ENCODE assay signal across 21 cellular contexts in genomic region chr15:29593086-29593485, GRCh38.
DNase-seq lines count a peak whose midpoint lies in the region; ATAC-seq and TF ChIP-seq lines count a peak whose summit lies in the region.
"Had no signal": no experiment of that assay in that cellular context is flagged by ENCODE, and none has a peak within 500 bp of the region (broad histone marks: within the 10 kb centered on the region; RNA-seq: fewer than 3 reads in every experiment).

No MANE protein-coding gene starts in this region.

- H3K4me3 ChIP-seq in mucosa of descending colon, result no peak overlapping the region
- H3K4me3 ChIP-seq: A549; BLaER1 treated with 17β-estradiol and CSF1 and Interleukin-3, amounts not matched to agents 10 nM and 100 nM; GM12878 had no signal

- no peaks in the 10 kb centered on the region for H3K4me1 Mint-ChIP-seq in stimulated activated naive CD8-positive, alpha-beta T cell treated with anti-CD3 and anti-CD28 coated beads, Interleukin-15, amount 100 ng/mL, for 72 hours

- H3K27ac Mint-ChIP-seq in stimulated activated naive CD8-positive, alpha-beta T cell treated with anti-CD3 and anti-CD28 coated beads, Interleukin-15, amount 100 ng/mL, for 72 hours, result no peak overlapping the region
- H3K27ac Mint-ChIP-seq: B cell; CD4-positive, alpha-beta T cell; CD8-positive, alpha-beta T cell had no signal

- peak; percentile 6 for ATAC-seq in stimulated activated naive CD8-positive, alpha-beta T cell treated with anti-CD3 and anti-CD28 coated beads, Interleukin-15, Interleukin-2, amounts not matched to agents 100 U/mL and 50 U/mL, for 24 hours
- no peak for ATAC-seq in stimulated activated naive CD8-positive, alpha-beta T cell treated with anti-CD3 and anti-CD28 coated beads, Interleukin-15, amount 100 ng/mL, for 72 hours
- ATAC-seq in mucosa of descending colon, result peak; percentile 88
- no peak for ATAC-seq in HG02798 (IDR thresholded peaks at IDR 0.05; ENCODE audit: poor library complexity, unreplicated experiment)
- ATAC-seq: A549; CD8-positive, alpha-beta T cell; GM12878 had no signal

- H3K36me3 ChIP-seq in mucosa of descending colon (ENCODE audit: low read depth), result no peaks in the 10 kb centered on the region
- H3K36me3 ChIP-seq: BLaER1 treated with 17β-estradiol and CSF1 and Interleukin-3, amounts not matched to agents 10 nM and 100 nM had no signal

- H3K9me3 ChIP-seq in mucosa of descending colon, result no peaks in the 10 kb centered on the region
- H3K9me3 ChIP-seq: A549; BLaER1 treated with 17β-estradiol and CSF1 and Interleukin-3, amounts not matched to agents 10 nM and 100 nM; Caco-2 had no signal

- peaks cover 5% of the 10 kb centered on the region for H3K4me1 ChIP-seq in mucosa of descending colon (ENCODE audit: low read depth)
- H3K4me1 ChIP-seq: A549 had no signal

- DNase-seq in stimulated activated naive CD8-positive, alpha-beta T cell treated with anti-CD3 and anti-CD28 coated beads, Interleukin-15, Interleukin-2, amounts not matched to agents 100 U/mL and 50 U/mL, for 24 hours, result no peak
- no peak for DNase-seq in stimulated activated naive CD8-positive, alpha-beta T cell treated with anti-CD3 and anti-CD28 coated beads, Interleukin-15, amount 100 ng/mL, for 72 hours
- DNase-seq in mucosa of descending colon (peak in 1 of 3 donors; percentile 32), DMS 273 (lab: John Stamatoyannopoulos, UW; ENCODE audit: unreplicated experiment) (no peak)
- DNase-seq: AML-193; Caco-2; Calu3; CD4-positive, alpha-beta T cell; CD8-positive, alpha-beta T cell; DMS 273 treated with DMSO at 0.1 percent for 48 hours; DMS153; DMS53; DMS79; DND-41; EL; GDM1 had no signal

- H3K9me3 Mint-ChIP-seq in stimulated activated naive CD8-positive, alpha-beta T cell treated with anti-CD3 and anti-CD28 coated beads, Interleukin-15, amount 100 ng/mL, for 72 hours, result no peaks in the 10 kb centered on the region
- H3K9me3 Mint-ChIP-seq: CD4-positive, alpha-beta T cell; CD8-positive, alpha-beta T cell had no signal

- peaks cover 28% of the 10 kb centered on the region for H3K27me3 Mint-ChIP-seq in stimulated activated naive CD8-positive, alpha-beta T cell treated with anti-CD3 and anti-CD28 coated beads, Interleukin-15, amount 100 ng/mL, for 72 hours
- H3K27me3 Mint-ChIP-seq: B cell had no signal

- intact Hi-C loops in mucosa of descending colon (cut with DNase I, micrococcal nuclease), result no loop called here

- TF ChIP-seq CTCF in mucosa of descending colon (IDR thresholded peaks at IDR 0.05), result no peak

- no peak overlapping the region for H3K4me3 Mint-ChIP-seq in stimulated activated naive CD8-positive, alpha-beta T cell treated with anti-CD3 and anti-CD28 coated beads, Interleukin-15, amount 100 ng/mL, for 72 hours
- H3K4me3 Mint-ChIP-seq: B cell; CD4-positive, alpha-beta T cell; CD8-positive, alpha-beta T cell had no signal

Comparison
In these comparisons a context has a peak if more than half of its experiments do, and no peak if none do; other contexts are left out.
1. ATAC-seq: peak in stimulated activated naive CD8-positive, alpha-beta T cell treated with anti-CD3 and anti-CD28 coated beads, Interleukin-15, Interleukin-2, amounts not matched to agents 100 U/mL and 50 U/mL, for 24 hours (single experiment) and mucosa of descending colon (single experiment); none in stimulated activated naive CD8-positive, alpha-beta T cell treated with anti-CD3 and anti-CD28 coated beads, Interleukin-15, amount 100 ng/mL, for 72 hours (single experiment) and HG02798 (single experiment).